ENCODE assay signal across 20 cellular contexts in genomic region chr12:116480210-116480818, GRCh38.
DNase-seq lines count a peak whose midpoint lies in the region; ATAC-seq, FAIRE-seq and TF ChIP-seq lines count a peak whose summit lies in the region.
"Had no signal": no experiment of that assay in that cellular context is flagged by ENCODE, and none has a peak within 500 bp of the region (broad histone marks: within the 10 kb centered on the region; RNA-seq: fewer than 3 reads in every experiment).

No MANE protein-coding gene starts in this region.

- H2BK20ac ChIP-seq in IMR-90 (ENCODE audit: low read depth, low read length) = no peak overlapping the region

- H3K4me3 Mint-ChIP-seq in activated CD4-positive, alpha-beta T cell treated with anti-CD3 and anti-CD28 coated beads, Interleukin-2, amount 10 ng/mL, durations not matched to agents 7 days and 5 days = no peak overlapping the region

- peak; percentile 25 for DNase-seq in activated CD4-positive, alpha-beta T cell treated with anti-CD3 and anti-CD28 coated beads, Interleukin-2, amount 10 ng/mL, durations not matched to agents 7 days and 5 days
- DNase-seq in activated CD4-positive, alpha-beta T cell treated with anti-CD3 and anti-CD28 coated beads for 4 hours = no peak
- DNase-seq in IMR-90 = no peak
- peak; percentile 33 for DNase-seq in bronchial epithelial cell (ENCODE audit: low read depth)
- DNase-seq in osteoblast (ENCODE audit: insufficient read length, low spot score, missing footprints) = peak; percentile 73
- no peak for DNase-seq in putamen (ENCODE audit: low spot score)
- no peak for DNase-seq in SW 1271 (lab: John Stamatoyannopoulos, UW)
- DNase-seq: 8988T, DMS79 treated with DMSO at 0.1 percent for 48 hours, GOT3, NCI-H1436, NCI-H2081, NCI-H524, PC-9 had no signal

- H3K9me3 ChIP-seq in IMR-90 (ENCODE audit: control insufficient read depth, insufficient read depth, low read length) (peaks cover 5% of the 10 kb centered on the region), osteoblast (ENCODE audit: low read depth, low read length) (no peaks in the 10 kb centered on the region)
- H3K9me3 ChIP-seq: SJSA1 had no signal

- H3K23ac ChIP-seq in IMR-90 (ENCODE audit: low read depth, low read length) = no peak overlapping the region

- no peak overlapping the region for H4K8ac ChIP-seq in IMR-90 (ENCODE audit: low read depth in 2 of 2, low read length in 2 of 2)

- no peak overlapping the region for H4K91ac ChIP-seq in IMR-90 (ENCODE audit: insufficient read depth, low read depth, low read length)

- H3K9me1 ChIP-seq in IMR-90 (ENCODE audit: insufficient read depth, low read length) = no peaks in the 10 kb centered on the region

- H3K79me2 ChIP-seq in osteoblast (ENCODE audit: insufficient read depth, low read length) = no peaks in the 10 kb centered on the region

- H3K27ac ChIP-seq in IMR-90 (ENCODE audit: insufficient read depth, low read length) (no peak overlapping the region), osteoblast (ENCODE audit: low read depth, low read length) (no peak overlapping the region)
- H3K27ac ChIP-seq: BLaER1, PC-9, SJSA1 had no signal

- H2AFZ ChIP-seq in IMR-90 (replicated peaks; ENCODE audit: low read length, poor library complexity) (no peak overlapping the region), osteoblast (ENCODE audit: low read length) (no peak overlapping the region)
- H2AFZ ChIP-seq: PC-9 had no signal

- no peak overlapping the region for H3K4me2 ChIP-seq in IMR-90 (ENCODE audit: low read depth, low read length)
- no peak overlapping the region for H3K4me2 ChIP-seq in osteoblast (ENCODE audit: insufficient read depth, low read length)
- H3K4me2 ChIP-seq: BLaER1, PC-9 had no signal

- H3K4me3 ChIP-seq in IMR-90 (ENCODE audit: insufficient read depth, low read depth, low read length) (no peak overlapping the region), bronchial epithelial cell (ENCODE audit: low read depth, low read length) (no peak overlapping the region), osteoblast (ENCODE audit: insufficient read depth, low read length) (no peak overlapping the region)
- H3K4me3 ChIP-seq: BLaER1, GM12878, PC-9, SJSA1 had no signal

- no peak overlapping the region for H2BK15ac ChIP-seq in IMR-90 (ENCODE audit: low read depth, low read length)

- H2BK120ac ChIP-seq in IMR-90 (ENCODE audit: low read depth, low read length) = no peak overlapping the region

- CTCF ChIA-PET in activated CD4-positive, alpha-beta T cell treated with anti-CD3 and anti-CD28 coated beads, Interleukin-2, amount 10 ng/mL, durations not matched to agents 7 days and 5 days (lab: Charles Lee) = no interaction called here
- CTCF ChIA-PET in IMR-90 (lab: Yijun Ruan, JAX) = no interaction called here

- H3K9ac ChIP-seq in IMR-90 (ENCODE audit: low read depth, low read length) = no peak overlapping the region
- H3K9ac ChIP-seq: BLaER1 had no signal

- intact Hi-C loops in IMR-90 (cut with micrococcal nuclease) = no loop called here

- no peaks in the 10 kb centered on the region for H3K79me1 ChIP-seq in IMR-90 (ENCODE audit: low read depth in 1 of 2, low read length in 2 of 2)

- H3K4me1 ChIP-seq in IMR-90 (ENCODE audit: control insufficient read depth, insufficient read depth, low read length) (peaks cover 2% of the 10 kb centered on the region; the same call in 1 of the 2 replicates), osteoblast (ENCODE audit: insufficient read depth, low read length) (no peaks in the 10 kb centered on the region)
- H3K4me1 ChIP-seq: BLaER1, SJSA1 had no signal

- peaks cover 12% of the 10 kb centered on the region for H3K4me1 Mint-ChIP-seq in activated CD4-positive, alpha-beta T cell treated with anti-CD3 and anti-CD28 coated beads, Interleukin-2, amount 10 ng/mL, durations not matched to agents 7 days and 5 days

- TF ChIP-seq POLR2A in IMR-90 (IDR thresholded peaks at IDR 0.05; ENCODE audit: low read depth, low read length) = no peak

- H3K9me3 Mint-ChIP-seq in activated CD4-positive, alpha-beta T cell treated with anti-CD3 and anti-CD28 coated beads, Interleukin-2, amount 10 ng/mL, durations not matched to agents 7 days and 5 days = peaks cover 24% of the 10 kb centered on the region

- no peak overlapping the region for H2BK5ac ChIP-seq in IMR-90 (ENCODE audit: low read depth, low read length, poor library complexity, severe bottlenecking)

- FAIRE-seq in bronchial epithelial cell (lab: Jason Lieb, UNC) = no peak
- FAIRE-seq: G401.6, GM12878, GM18507 had no signal

- ATAC-seq in IMR-90 (ENCODE audit: low read depth) (no peak), HG03025 (IDR thresholded peaks at IDR 0.05; ENCODE audit: low FRiP score, unreplicated experiment) (no peak)
- ATAC-seq: GM12878 had no signal

- no peak overlapping the region for H4K5ac ChIP-seq in IMR-90 (ENCODE audit: low read depth, low read length)

- dilution Hi-C loops in IMR-90 (cut with HindIII; ENCODE audit: low sequenced_read_pairs, unreplicated experiment) = no loop called here

- H3K14ac ChIP-seq in IMR-90 (replicated peaks; ENCODE audit: low read depth, low read length) = no peak overlapping the region

- H4K20me1 ChIP-seq in IMR-90 (ENCODE audit: insufficient read depth, low read length) (no peaks in the 10 kb centered on the region), osteoblast (ENCODE audit: insufficient read depth, low read length) (no peaks in the 10 kb centered on the region)
- H4K20me1 ChIP-seq: BLaER1 had no signal

- H3K27me3 Mint-ChIP-seq in activated CD4-positive, alpha-beta T cell treated with anti-CD3 and anti-CD28 coated beads, Interleukin-2, amount 10 ng/mL, durations not matched to agents 7 days and 5 days = no peaks in the 10 kb centered on the region

- no TSS peak for BruUV-seq in IMR-90 (replicated peaks; lab: Mats Ljungman, UMichigan)

- H3K18ac ChIP-seq in IMR-90 (ENCODE audit: low read depth, low read length) = no peak overlapping the region

- POLR2A ChIA-PET in activated CD4-positive, alpha-beta T cell treated with anti-CD3 and anti-CD28 coated beads, Interleukin-2, amount 10 ng/mL, durations not matched to agents 7 days and 5 days (lab: Charles Lee) = no interaction called here
- POLR2A ChIA-PET in IMR-90 (lab: Charles Lee; ENCODE audit: unreplicated experiment) = no interaction called here

- in situ Hi-C loops in IMR-90 (cut with MboI; ENCODE audit: low sequenced_read_pairs) = no loop called here

- no peak overlapping the region for H2AK9ac ChIP-seq in IMR-90 (replicated peaks; ENCODE audit: low read depth, low read length, poor library complexity)

- no peak overlapping the region for H3K56ac ChIP-seq in IMR-90 (ENCODE audit: extremely low read depth, insufficient read depth, low read length)

- WGBS in IMR-90 (ENCODE audit: extremely low coverage in 2 of 2, insufficient read length in 1 of 2), 2 experiments = no CpG with 5 or more reads among the region's 3 CpGs

- no peak for TF ChIP-seq RAD21 in IMR-90 (IDR thresholded peaks at IDR 0.05; ENCODE audit: low read length)

- no peak overlapping the region; the same call in 1 of the 2 replicates for H3K4ac ChIP-seq in IMR-90 (ENCODE audit: low read depth, low read length)

- TF ChIP-seq CTCF in IMR-90 (conservative IDR thresholded peaks at IDR 0.05; ENCODE audit: low read depth, low read length) (no peak), bronchial epithelial cell (IDR thresholded peaks at IDR 0.05; ENCODE audit: insufficient read depth, low read length, severe bottlenecking) (no peak), osteoblast (IDR thresholded peaks at IDR 0.05; ENCODE audit: extremely low read depth, low read depth, low read length) (no peak)

- H3K36me3 ChIP-seq in IMR-90 (ENCODE audit: control insufficient read depth, insufficient read depth, low read length) (no peaks in the 10 kb centered on the region), bronchial epithelial cell (ENCODE audit: control insufficient read depth, insufficient read depth, low read length) (no peaks in the 10 kb centered on the region), osteoblast (ENCODE audit: insufficient read depth, low read length) (no peaks in the 10 kb centered on the region)
- H3K36me3 ChIP-seq: BLaER1, SJSA1 had no signal

- peak overlapping the region; percentile 39 for H3K27ac Mint-ChIP-seq in activated CD4-positive, alpha-beta T cell treated with anti-CD3 and anti-CD28 coated beads, Interleukin-2, amount 10 ng/mL, durations not matched to agents 7 days and 5 days

- peaks cover 2% of the 10 kb centered on the region for H3K36me3 Mint-ChIP-seq in activated CD4-positive, alpha-beta T cell treated with anti-CD3 and anti-CD28 coated beads, Interleukin-2, amount 10 ng/mL, durations not matched to agents 7 days and 5 days (ENCODE audit: low read depth)

- peaks cover 11% of the 10 kb centered on the region for H3K27me3 ChIP-seq in IMR-90 (ENCODE audit: control insufficient read depth, insufficient read depth, low read length)
- no peaks in the 10 kb centered on the region for H3K27me3 ChIP-seq in bronchial epithelial cell (ENCODE audit: control insufficient read depth, insufficient read depth, low read length)
- peaks cover 4% of the 10 kb centered on the region for H3K27me3 ChIP-seq in osteoblast (ENCODE audit: insufficient read depth, low read length)
- H3K27me3 ChIP-seq: BLaER1, SJSA1 had no signal

- 0 out of 2 replicates have a peak overlapping the region, but pooled peaks have one; percentile 14 for H2AK5ac ChIP-seq in IMR-90 (ENCODE audit: low read depth, low read length)

TF ChIP-seq in IMR-90, 13 proteins besides CTCF, POLR2A, EP300 and RAD21 (continues in another document):
- no peak for TF ChIP-seq RCOR1 (IDR thresholded peaks at IDR 0.05; ENCODE audit: insufficient replicate concordance, low read length)
- TF ChIP-seq BHLHE40 (IDR thresholded peaks at IDR 0.05; ENCODE audit: low read depth, low read length) = no peak
- TF ChIP-seq MAFK (IDR thresholded peaks at IDR 0.05; ENCODE audit: low read depth, low read length) = no peak
- no peak for TF ChIP-seq MXI1 (IDR thresholded peaks at IDR 0.05; ENCODE audit: borderline replicate concordance, low read depth, low read length)
- no peak for TF ChIP-seq ELK1 (IDR thresholded peaks at IDR 0.05; ENCODE audit: borderline replicate concordance, low read depth, low read length)
- no peak for TF ChIP-seq SMC3 (IDR thresholded peaks at IDR 0.05; ENCODE audit: low read depth, low read length)
- TF ChIP-seq CEBPB (IDR thresholded peaks at IDR 0.05; ENCODE audit: low read depth, low read length) = no peak
- no peak for TF ChIP-seq RFX5 (IDR thresholded peaks at IDR 0.05; ENCODE audit: low read depth, low read length)
- no peak for TF ChIP-seq NFE2L2 (IDR thresholded peaks at IDR 0.05; ENCODE audit: low read depth, low read length)

Comparison
In these comparisons a context has a peak if more than half of its experiments do, and no peak if none do; other contexts are left out.
1. DNase-seq: peak in activated CD4-positive, alpha-beta T cell treated with anti-CD3 and anti-CD28 coated beads, Interleukin-2, amount 10 ng/mL, durations not matched to agents 7 days and 5 days (single experiment), bronchial epithelial cell (single experiment) and osteoblast (single experiment); none in activated CD4-positive, alpha-beta T cell treated with anti-CD3 and anti-CD28 coated beads for 4 hours (0 of 2), IMR-90 (single experiment), putamen (single experiment) and SW 1271 (0 of 2).